ENCODE assay signal across 18 cellular contexts in the genomic region with DNA sequence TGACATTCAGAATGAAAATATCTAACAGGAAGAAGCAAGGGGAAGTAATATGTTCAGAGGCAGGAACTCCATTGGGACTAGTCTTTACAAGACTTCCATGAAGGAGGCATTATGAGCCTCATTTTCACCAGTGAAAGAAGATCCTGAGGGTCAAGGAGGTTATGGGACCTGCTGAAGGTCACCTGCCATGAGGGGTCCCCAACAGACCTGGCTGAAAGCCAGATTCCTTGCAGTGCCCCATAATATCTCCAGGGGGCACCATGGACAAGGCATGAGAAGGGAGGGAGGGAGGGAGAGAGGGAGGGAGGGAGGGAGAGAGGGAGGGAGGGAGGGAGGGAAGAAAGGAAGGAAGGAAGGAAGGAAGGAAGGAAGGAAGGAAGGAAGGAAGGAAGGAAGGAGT. TPM values are rescaled to one million over a fixed set of nuclear protein-coding genes. Genes with fewer than 3 reads are reported as not detected.
DNase-seq lines count a peak whose midpoint lies in the region; ATAC-seq, FAIRE-seq and TF ChIP-seq lines count a peak whose summit lies in the region.
"Had no signal": no experiment of that assay in that cellular context is flagged by ENCODE, and none has a peak within 500 bp of the region (broad histone marks: within the 10 kb centered on the region; RNA-seq: fewer than 3 reads in every experiment).

No MANE protein-coding gene starts in this region.

- no peaks in the 10 kb centered on the region for H3K4me1 Mint-ChIP-seq in activated T-helper 17 cell treated with anti-CD3 and anti-CD28 coated beads, Interleukin-2, amount 50 U/mL, for 72 hours

- intact Hi-C loops in PC-3 (cut with micrococcal nuclease), result no loop called here

- no peaks in the 10 kb centered on the region for H3K27me3 Mint-ChIP-seq in activated T-helper 17 cell treated with anti-CD3 and anti-CD28 coated beads, Interleukin-2, amount 50 U/mL, for 72 hours
- H3K27me3 Mint-ChIP-seq: activated CD8-positive, alpha-beta T cell treated with anti-CD3 and anti-CD28 coated beads for 36 hours had no signal

- no peak overlapping the region for H3K9ac ChIP-seq in PC-3 (ENCODE audit: low read length)
- H3K9ac ChIP-seq: parathyroid adenoma had no signal

- no peaks in the 10 kb centered on the region for H3K27me3 ChIP-seq in PC-3 (ENCODE audit: low read length)
- H3K27me3 ChIP-seq: hepatocyte, vagina had no signal

- no peak overlapping the region for H2AFZ ChIP-seq in PC-3 (ENCODE audit: low read length)
- H2AFZ ChIP-seq: hepatocyte, parathyroid adenoma had no signal

- no peak overlapping the region for H3K4me3 ChIP-seq in A549
- no peak overlapping the region for H3K4me3 ChIP-seq in PC-3 (ENCODE audit: low read length)
- H3K4me3 ChIP-seq: hepatocyte, vagina had no signal

- no peak for TF ChIP-seq EP300 in A549 (IDR thresholded peaks at IDR 0.05)

- peak; percentile 14; the same call in 1 of the 3 replicates for TF ChIP-seq CTCF in A549 (IDR thresholded peaks at IDR 0.05)
- TF ChIP-seq CTCF in GM12872 (IDR thresholded peaks at IDR 0.05; ENCODE audit: insufficient read depth, low read depth, low read length), result 0 out of 3 replicates have a peak, but pooled peaks have one; percentile 6
- 0 out of 2 replicates have a peak, but pooled peaks have one; percentile 28 for TF ChIP-seq CTCF in PC-3 (conservative IDR thresholded peaks at IDR 0.05; ENCODE audit: low read depth, low read length)

- H3K9me3 ChIP-seq in A549, result 0 out of 3 replicates have a peak, but pooled peaks cover 6% of the 10 kb centered on the region
- H3K9me3 ChIP-seq in PC-3 (ENCODE audit: low read length), result no peaks in the 10 kb centered on the region
- H3K9me3 ChIP-seq: vagina had no signal

- H3K9me2 ChIP-seq in PC-3 (replicated peaks; ENCODE audit: low read length), result no peaks in the 10 kb centered on the region

- H3K36me3 Mint-ChIP-seq in activated T-helper 17 cell treated with anti-CD3 and anti-CD28 coated beads, Interleukin-2, amount 50 U/mL, for 72 hours (ENCODE audit: low read depth), result no peaks in the 10 kb centered on the region

- no peak overlapping the region for H3K4me3 Mint-ChIP-seq in activated T-helper 17 cell treated with anti-CD3 and anti-CD28 coated beads, Interleukin-2, amount 50 U/mL, for 72 hours
- H3K4me3 Mint-ChIP-seq: activated CD8-positive, alpha-beta T cell treated with anti-CD3 and anti-CD28 coated beads for 36 hours; T-helper 1 cell treated with Interleukin-12 subunit alpha and Interleukin-12 subunit beta and Interleukin-4 antibody, amounts not matched to agents 30 μg/mL and 1 μg/mL, for 36 hours had no signal

- peak in 1 of 2 experiments; percentile 41 for DNase-seq in A549 (ENCODE audit: low read depth in 1 of 2, low spot score in 1 of 2)
- peak; percentile 34 for DNase-seq in PC-3
- DNase-seq in erythroblast (lab: John Stamatoyannopoulos, UW), result peak; percentile 3 to 16
- DNase-seq in NOMO-1 (lab: John Stamatoyannopoulos, UW; ENCODE audit: unreplicated experiment in 2 of 2), result no peak
- DNase-seq in NCI-H2029 treated with DMSO at 0.1 percent for 48 hours (lab: John Stamatoyannopoulos, UW), result no peak
- DNase-seq: activated CD8-positive, alpha-beta T cell treated with anti-CD3 and anti-CD28 coated beads for 36 hours; activated gamma-delta T cell; EL; mesenchymal stem cell; NCI-H2081 treated with DMSO at 0.1 percent for 48 hours had no signal

- peak overlapping the region; percentile 88 to 89 for H3K27ac ChIP-seq in A549
- H3K27ac ChIP-seq in PC-3 (ENCODE audit: low read length), result no peak overlapping the region
- H3K27ac ChIP-seq: hepatocyte, parathyroid adenoma, vagina had no signal

- H3K4me1 ChIP-seq in A549 (peaks cover 57% of the 10 kb centered on the region), PC-3 (ENCODE audit: insufficient read depth, low read length) (peaks cover 40% of the 10 kb centered on the region)
- H3K4me1 ChIP-seq: parathyroid adenoma, vagina had no signal

- BruUV-seq in PC-3 (replicated peaks; lab: Mats Ljungman, UMichigan), result no TSS peak

- peak; percentile 47 to 55; a peak in 4 of 5 replicates for TF ChIP-seq RAD21 in A549 (conservative IDR thresholded peaks at IDR 0.05 in 1 of 2, IDR thresholded peaks at IDR 0.05 in 1 of 2)

- ATAC-seq in A549, result no peak
- no peak for ATAC-seq in PC-3
- no peak for ATAC-seq in activated T-helper 17 cell treated with anti-CD3 and anti-CD28 coated beads, Interleukin-2, amount 50 U/mL, for 72 hours (replicated peaks)
- ATAC-seq in GM18907 (IDR thresholded peaks at IDR 0.05; ENCODE audit: unreplicated experiment), result no peak
- ATAC-seq: activated CD8-positive, alpha-beta T cell treated with anti-CD3 and anti-CD28 coated beads for 36 hours had no signal

- POLR2A ChIA-PET in A549 (lab: Yijun Ruan, JAX) (no interaction called here), PC-3 (lab: Charles Lee; ENCODE audit: unreplicated experiment) (no interaction called here)

- H3K27ac Mint-ChIP-seq in activated T-helper 17 cell treated with anti-CD3 and anti-CD28 coated beads, Interleukin-2, amount 50 U/mL, for 72 hours, result no peak overlapping the region
- H3K27ac Mint-ChIP-seq: activated CD8-positive, alpha-beta T cell treated with anti-CD3 and anti-CD28 coated beads for 36 hours; T-helper 1 cell treated with Interleukin-12 subunit alpha and Interleukin-12 subunit beta and Interleukin-4 antibody, amounts not matched to agents 30 μg/mL and 1 μg/mL, for 36 hours had no signal

- CTCF ChIA-PET in A549 (lab: Yijun Ruan, JAX) (interaction anchor here (0.7 to 10.8 kb wide), 9 partner anchors 8 to 136 kb away, joined by 3 to 81 read pairs (median 5); no protein-coding TSS in a partner anchor), PC-3 (lab: Charles Lee) (interaction anchor here (0.7 kb wide), 1 partner anchor 137 kb away, joined by 3 read pairs; no protein-coding TSS in a partner anchor)

- no peak overlapping the region for H3K4me2 ChIP-seq in A549
- no peak overlapping the region for H3K4me2 ChIP-seq in PC-3 (ENCODE audit: low read length)
- H3K4me2 ChIP-seq: hepatocyte had no signal

- TF ChIP-seq POLR2A in A549 (IDR thresholded peaks at IDR 0.05; ENCODE audit: low read length) (no peak), erythroblast (IDR thresholded peaks at IDR 0.05; ENCODE audit: low read length) (no peak)

- no peaks in the 10 kb centered on the region for H3K36me3 ChIP-seq in PC-3 (ENCODE audit: low read depth, low read length)
- H3K36me3 ChIP-seq: vagina had no signal

- FAIRE-seq in A549 (lab: Jason Lieb, UNC), result no peak

- H4K20me1 ChIP-seq in PC-3 (ENCODE audit: low read length), result no peaks in the 10 kb centered on the region

- no peaks in the 10 kb centered on the region for H3K79me2 ChIP-seq in PC-3 (ENCODE audit: low read length)
- H3K79me2 ChIP-seq: hepatocyte, parathyroid adenoma had no signal

- no peaks in the 10 kb centered on the region for H3K9me3 Mint-ChIP-seq in activated T-helper 17 cell treated with anti-CD3 and anti-CD28 coated beads, Interleukin-2, amount 50 U/mL, for 72 hours
- H3K9me3 Mint-ChIP-seq: activated CD8-positive, alpha-beta T cell treated with anti-CD3 and anti-CD28 coated beads for 36 hours; T-helper 1 cell treated with Interleukin-12 subunit alpha and Interleukin-12 subunit beta and Interleukin-4 antibody, amounts not matched to agents 30 μg/mL and 1 μg/mL, for 36 hours had no signal

- H3F3A ChIP-seq in PC-3 (ENCODE audit: low read length, unreplicated experiment), result no peaks in the 10 kb centered on the region

TF ChIP-seq in A549, 52 proteins besides CTCF, POLR2A, EP300 and RAD21:
- TF ChIP-seq SMC3 (IDR thresholded peaks at IDR 0.05), result peak; percentile 40; the same call in 1 of the 3 replicates
- TF ChIP-seq HOXA7 (CRISPR knock-in tag; IDR thresholded peaks at IDR 0.05), result no peak
TF ChIP-seq in A549: peak in this region for 1.

RNA-seq across cellular contexts. Expression of a gene that starts 27.9 kb away (rescaled TPM):
- polyA plus RNA-seq in A549 (2011; rRNA removed) (1.0 and 1.1 TPM in 2 replicates), A549 (2017; fragmentation: RNase III; extraction: RNeasy Plus Mini Kit Qiagen cat#74134 plus additional on column Dnase treatment) (0.71 to 1.0 TPM (median 0.88 TPM) in 3 replicates)
- 0.61 and 0.73 TPM in 2 replicates for polyA plus RNA-seq in A549 (2012; cell fraction: cytosol; rRNA removed)
- polyA plus RNA-seq in A549 (2012; cell fraction: nucleus; rRNA removed), result 1.0 and 1.8 TPM in 2 replicates
- polyA minus RNA-seq in A549 (2011; rRNA and poly(A)+ RNA removed), result 1.1 and 1.3 TPM in 2 replicates
- 0.06 and 0.91 TPM in 2 replicates for total RNA-seq in PC-3 (2014; rRNA removed)
- 1 to 10 TPM in 1 of 2 donors, not detected in 1; 1.4 TPM for total RNA-seq in activated T-helper 17 cell treated with anti-CD3 and anti-CD28 coated beads, Interleukin-2, amount 50 U/mL, for 72 hours
- total RNA-seq: cardiac septum had no signal

Comparison
In these comparisons a context has a peak if more than half of its experiments do, and no peak if none do; other contexts are left out.
1. DNase-seq: peak in PC-3 (single experiment) and erythroblast (2 of 2); none in NOMO-1 (0 of 2) and NCI-H2029 treated with DMSO at 0.1 percent for 48 hours (single experiment).
2. Peak in every context shown above with its lines, with median percentiles within 50 percentile points of each other: CTCF ChIP-seq.